In the genomic region with DNA sequence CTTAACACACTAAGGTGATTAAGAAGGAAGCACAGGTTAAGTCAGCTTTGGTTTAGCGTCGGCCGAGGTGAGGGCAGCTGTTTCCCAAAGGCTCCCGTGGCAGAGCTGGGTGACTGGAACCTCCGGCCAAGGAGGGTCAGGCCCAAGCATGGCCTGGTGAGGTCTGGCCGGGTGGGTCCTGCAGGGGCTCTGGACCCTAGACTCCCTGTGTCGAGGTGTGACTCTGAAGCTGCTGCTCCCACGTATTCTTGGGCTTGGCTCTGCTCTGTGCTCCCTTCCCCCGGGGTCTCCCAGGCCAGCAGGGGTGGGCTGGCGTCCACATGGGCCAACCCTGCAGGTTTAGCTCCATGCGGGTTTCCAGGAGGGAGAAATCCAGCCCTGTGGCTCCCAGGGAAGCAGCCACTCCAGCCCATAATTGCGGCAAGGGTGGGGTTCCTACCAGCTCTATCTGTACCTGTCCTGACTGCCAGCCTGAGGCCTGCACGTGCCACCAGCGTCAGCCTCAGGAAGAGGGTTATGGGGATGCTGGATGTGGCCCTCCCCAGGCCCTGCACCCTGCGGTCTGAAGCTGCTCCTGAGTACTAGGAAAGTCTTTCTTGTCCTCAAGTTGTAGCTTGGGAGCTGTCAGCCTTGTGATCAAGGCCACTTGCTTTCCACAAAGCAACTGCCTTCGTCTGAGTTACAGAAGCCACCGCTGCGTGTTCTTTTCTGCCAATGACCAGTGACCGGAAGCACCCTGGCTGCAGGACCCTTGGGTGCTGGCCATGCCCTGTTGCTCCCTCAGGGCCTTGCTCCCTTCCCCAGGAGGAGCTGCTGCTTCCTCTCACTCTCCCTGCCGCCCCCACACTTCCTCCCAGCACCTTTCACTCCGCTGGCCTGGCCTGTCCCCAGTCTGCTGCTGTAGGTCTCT, we compare ENCODE assay signal across 9 cellular contexts. TPM values are rescaled to one million over a fixed set of nuclear protein-coding genes. Genes with fewer than 3 reads are reported as not detected.
DNase-seq lines count a peak whose midpoint lies in the region; ATAC-seq and TF ChIP-seq lines count a peak whose summit lies in the region.
"Had no signal": no experiment of that assay in that cellular context is flagged by ENCODE, and none has a peak within 500 bp of the region (broad histone marks: within the 10 kb centered on the region; RNA-seq: fewer than 3 reads in every experiment).

No MANE protein-coding gene starts in this region.

- no peaks in the 10 kb centered on the region for H3K9me2 ChIP-seq in HCT116 (ENCODE audit: insufficient read depth)

- CTCF ChIA-PET in HCT116 (lab: Charles Lee) = interaction anchor here (0.9 to 1.0 kb wide), 2 partner anchors 29 to 30 kb away, joined by 3 read pairs; no protein-coding TSS in a partner anchor
- CTCF ChIA-PET in activated naive CD4-positive, alpha-beta T cell treated with anti-CD3 and anti-CD28 coated beads, Interleukin-2, amount 10 ng/mL, durations not matched to agents 7 days and 5 days (lab: Charles Lee) = interaction anchor here (0.9 to 4.7 kb wide), 12 partner anchors 8 to 167 kb away, joined by 3 to 23 read pairs (median 4); a partner anchor contains a TSS

- POLR2A ChIA-PET in HCT116 (lab: Charles Lee) = no interaction called here

- peaks cover 72% of the 10 kb centered on the region for H3K4me1 Mint-ChIP-seq in activated naive CD4-positive, alpha-beta T cell treated with anti-CD3 and anti-CD28 coated beads, Interleukin-2, amount 10 ng/mL, durations not matched to agents 7 days and 5 days
- H3K4me1 Mint-ChIP-seq in nephron = peaks cover 58% of the 10 kb centered on the region

- H3K9ac ChIP-seq in HCT116 (ENCODE audit: low read length) = no peak overlapping the region

- peak overlapping the region; percentile 26 for H3K4me3 Mint-ChIP-seq in activated naive CD4-positive, alpha-beta T cell treated with anti-CD3 and anti-CD28 coated beads, Interleukin-2, amount 10 ng/mL, durations not matched to agents 7 days and 5 days
- peak overlapping the region in 2 of 3 experiments; percentile 46 to 66 for H3K4me3 Mint-ChIP-seq in nephron

- no peaks in the 10 kb centered on the region for H3K9me3 ChIP-seq in HCT116 (ENCODE audit: control insufficient read depth in 1 of 2, insufficient read depth in 1 of 2, low read depth in 1 of 2, low read length in 2 of 2)

- TF ChIP-seq CTCF in HCT116 (IDR thresholded peaks at IDR 0.05 in 2 of 3, conservative IDR thresholded peaks at IDR 0.05 in 1 of 3; ENCODE audit: borderline replicate concordance in 1 of 3, insufficient read depth in 1 of 3, low read depth in 2 of 3, low read length in 2 of 3) = no peak
- no peak for TF ChIP-seq CTCF in nephron (IDR thresholded peaks at IDR 0.05; ENCODE audit: unreplicated experiment in 3 of 3)

- DNase-seq in ELR (ENCODE audit: low read depth) = peak; percentile 11
- no peak for DNase-seq in HCT116 (ENCODE audit: low read depth, low spot score)
- DNase-seq in activated naive CD4-positive, alpha-beta T cell treated with anti-CD3 and anti-CD28 coated beads, Interleukin-2, amount 10 ng/mL, durations not matched to agents 7 days and 5 days = peak; percentile 41
- DNase-seq in activated CD4-positive, CD25-positive, alpha-beta regulatory T cell treated with anti-CD3 and anti-CD28 coated beads, Interleukin-2, amount 50 U/mL, for 72 hours = no peak
- no peak for DNase-seq in NCI-H2227 (lab: John Stamatoyannopoulos, UW; ENCODE audit: unreplicated experiment)
- no peak for DNase-seq in NCI-H1092 (lab: John Stamatoyannopoulos, UW)

- peaks cover 7% of the 10 kb centered on the region for H3K27me3 Mint-ChIP-seq in activated naive CD4-positive, alpha-beta T cell treated with anti-CD3 and anti-CD28 coated beads, Interleukin-2, amount 10 ng/mL, durations not matched to agents 7 days and 5 days
- peaks cover 3% of the 10 kb centered on the region for H3K27me3 Mint-ChIP-seq in nephron (ENCODE audit: low read depth)

- no peaks in the 10 kb centered on the region for H4K20me1 ChIP-seq in HCT116 (ENCODE audit: insufficient read depth)

- peak overlapping the region; percentile 43; the same call in 1 of the 2 replicates for H3K4me2 ChIP-seq in HCT116 (ENCODE audit: low read length)

- no peak overlapping the region for H3K4me3 ChIP-seq in HCT116 (replicated peaks in 1 of 2; ENCODE audit: low read depth in 1 of 2, low read length in 2 of 2)
- H3K4me3 ChIP-seq: cardiac muscle cell had no signal

- ATAC-seq in HCT116 = no peak
- no peak for ATAC-seq in HG03097 (IDR thresholded peaks at IDR 0.05; ENCODE audit: low FRiP score, unreplicated experiment)

- peaks cover 11 to 33% of the 10 kb centered on the region in 2 experiments for H3K4me1 ChIP-seq in HCT116 (ENCODE audit: control insufficient read depth in 1 of 2, insufficient read depth in 2 of 2, low read length in 2 of 2)

- H2AFZ ChIP-seq in HCT116 (ENCODE audit: low read depth, low read length, poor library complexity, severe bottlenecking) = no peak overlapping the region

- H3K27ac ChIP-seq in HCT116 (ENCODE audit: low read depth, low read length) = no peak overlapping the region
- H3K27ac ChIP-seq: cardiac muscle cell had no signal

- H3K27ac Mint-ChIP-seq in activated naive CD4-positive, alpha-beta T cell treated with anti-CD3 and anti-CD28 coated beads, Interleukin-2, amount 10 ng/mL, durations not matched to agents 7 days and 5 days = peak overlapping the region; percentile 82
- peak overlapping the region in 1 of 3 experiments; percentile 30 for H3K27ac Mint-ChIP-seq in nephron

- no peaks in the 10 kb centered on the region for H3K27me3 ChIP-seq in HCT116 (ENCODE audit: insufficient read depth, low read length)
- H3K27me3 ChIP-seq: cardiac muscle cell had no signal

- H3K36me3 Mint-ChIP-seq in activated naive CD4-positive, alpha-beta T cell treated with anti-CD3 and anti-CD28 coated beads, Interleukin-2, amount 10 ng/mL, durations not matched to agents 7 days and 5 days = peaks cover 33% of the 10 kb centered on the region
- H3K36me3 Mint-ChIP-seq in nephron (ENCODE audit: low read depth) = peaks cover 16% of the 10 kb centered on the region

- no peaks in the 10 kb centered on the region; a peak in 1 of 4 replicates for H3K36me3 ChIP-seq in HCT116 (ENCODE audit: control insufficient read depth in 1 of 2, insufficient read depth in 2 of 2, low read length in 2 of 2)
- H3K36me3 ChIP-seq: cardiac muscle cell had no signal

- no peaks in the 10 kb centered on the region for H3K79me2 ChIP-seq in HCT116 (ENCODE audit: insufficient read depth, low read length)

- no peak for TF ChIP-seq POLR2A in HCT116 (IDR thresholded peaks at IDR 0.05; ENCODE audit: borderline replicate concordance, extremely low read depth, insufficient read depth, insufficient read length)

- RAD21 ChIA-PET in HCT116 (lab: Charles Lee; ENCODE audit: low non-redundant PET in 1 of 2, low total read pairs in 2 of 2, uncharacterized antibody in 2 of 2, unreplicated experiment in 2 of 2) = no interaction called here

- no TSS peak for BruUV-seq in HCT116 (replicated peaks; lab: Mats Ljungman, UMichigan)

- intact Hi-C loops in HCT116 (cut with micrococcal nuclease) = no loop called here

- TF ChIP-seq RAD21 in HCT116 (IDR thresholded peaks at IDR 0.05; ENCODE audit: low read depth) = no peak

- H3K9me3 Mint-ChIP-seq in activated naive CD4-positive, alpha-beta T cell treated with anti-CD3 and anti-CD28 coated beads, Interleukin-2, amount 10 ng/mL, durations not matched to agents 7 days and 5 days = no peaks in the 10 kb centered on the region
- no peaks in the 10 kb centered on the region for H3K9me3 Mint-ChIP-seq in nephron

TF ChIP-seq in HCT116, 20 proteins besides CTCF, POLR2A, EP300 and RAD21:
- TF ChIP-seq YY1 (IDR thresholded peaks at IDR 0.05; ENCODE audit: extremely low read depth, insufficient replicate concordance, low read depth, low read length) (no peak), EGR1 (IDR thresholded peaks at IDR 0.05; ENCODE audit: low read depth) (peak; percentile 66)

RNA-seq across cellular contexts. Expression of a gene that starts 4.8 kb away (rescaled TPM):
- total RNA-seq in HCT116 (2021; ENCODE audit: unreplicated experiment) = 5.4 TPM
- 2.6 and 2.8 TPM in 2 replicates for polyA plus RNA-seq in HCT116 (2012)

RNA-seq across cellular contexts. Expression of a gene that starts 47.3 kb away (rescaled TPM):
- 143 TPM for total RNA-seq in HCT116 (2021; ENCODE audit: unreplicated experiment)
- 72.3 and 77.2 TPM in 2 replicates for polyA plus RNA-seq in HCT116 (2012)

Comparison
In these comparisons a context has a peak if more than half of its experiments do, and no peak if none do; other contexts are left out.
1. DNase-seq: peak in ELR (single experiment) and activated naive CD4-positive, alpha-beta T cell treated with anti-CD3 and anti-CD28 coated beads, Interleukin-2, amount 10 ng/mL, durations not matched to agents 7 days and 5 days (single experiment); none in HCT116 (single experiment), activated CD4-positive, CD25-positive, alpha-beta regulatory T cell treated with anti-CD3 and anti-CD28 coated beads, Interleukin-2, amount 50 U/mL, for 72 hours (single experiment), NCI-H2227 (single experiment) and NCI-H1092 (single experiment).